Comparison of ENCODE assay signal across 8 cellular contexts in the genomic region with DNA sequence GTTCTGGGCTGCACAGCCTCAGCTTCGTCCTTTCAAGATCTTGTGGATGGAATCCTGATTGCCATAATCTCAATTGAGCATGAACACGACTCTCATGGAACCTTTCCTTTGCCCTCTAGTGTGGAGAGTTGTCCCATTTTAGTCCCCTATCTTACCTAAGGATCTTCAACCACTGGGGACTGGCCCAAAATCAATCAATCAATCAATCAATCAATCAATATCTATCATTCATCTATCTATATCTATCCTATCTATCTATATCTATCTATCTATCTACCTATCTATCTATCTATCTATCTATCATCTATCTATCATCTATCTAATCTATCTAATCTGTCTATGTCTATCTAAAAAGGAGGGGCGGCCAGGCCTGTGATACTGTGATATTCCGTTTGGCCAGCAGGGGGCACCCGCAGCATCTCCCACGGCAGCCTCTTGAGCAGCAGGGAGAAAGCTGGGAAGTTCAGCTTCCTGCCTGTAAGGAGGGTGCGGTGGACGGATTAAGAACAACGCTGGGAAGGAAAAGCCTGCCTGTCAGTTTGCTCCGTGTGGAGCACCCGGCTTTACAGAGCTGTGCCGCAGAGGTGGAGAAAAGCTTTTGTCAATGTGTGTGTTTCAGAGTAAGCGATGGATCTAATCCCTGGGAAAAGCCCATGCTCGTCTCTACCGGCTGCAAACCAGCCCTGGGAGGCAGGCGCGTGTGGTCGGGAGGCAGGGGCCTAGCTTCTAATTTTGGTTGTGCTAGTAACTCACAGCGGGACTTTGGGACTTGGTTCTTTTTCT.
DNase-seq lines count a peak whose midpoint lies in the region; ATAC-seq, FAIRE-seq and TF ChIP-seq lines count a peak whose summit lies in the region.

No MANE protein-coding gene starts in this region.

- DNase-seq in NK-92 treated with Interleukin-12 subunit alpha and Interleukin-12 subunit beta, amount 100 ng/mL, for 24 hours (lab: John Stamatoyannopoulos, UW), result peak; percentile 19
- DNase-seq in NK-92 (lab: John Stamatoyannopoulos, UW; ENCODE audit: unreplicated experiment) (no peak), NCI-H2081 (lab: John Stamatoyannopoulos, UW) (peak; percentile 44 to 52), cerebellar cortex (ENCODE audit: low spot score) (peak; percentile 74), kidney (peak; percentile 88)
- DNase-seq in activated CD4-positive, CD25-positive, alpha-beta regulatory T cell treated with anti-CD3 and anti-CD28 coated beads, Interleukin-2, amount 50 U/mL, for 72 hours, result peak; percentile 80
- DNase-seq in stimulated activated CD4-positive, alpha-beta T cell treated with anti-CD3 and anti-CD28 coated beads, Interleukin-15, amount 100 ng/mL, for 24 hours, result peak; percentile 80

- peak; percentile 90 for FAIRE-seq in kidney (lab: Jason Lieb, UNC)

- H3K27ac ChIP-seq in kidney (ENCODE audit: low read depth in 2 of 2, low read length in 2 of 2), result peak overlapping the region in 1 of 2 donors; percentile 40

- H3K4me1 ChIP-seq in kidney (ENCODE audit: control insufficient read depth in 1 of 2, insufficient read depth in 1 of 2, low read depth in 1 of 2, low read length in 2 of 2), result peaks cover 0 to 3% of the 10 kb centered on the region in 2 donors

- intact Hi-C loops in kidney (cut with DNase I), result no loop called here

- peak; percentile 91 for TF ChIP-seq CTCF in kidney (IDR thresholded peaks at IDR 0.05; ENCODE audit: borderline replicate concordance, extremely low read depth, insufficient read depth)

- H3K4me3 ChIP-seq in kidney (ENCODE audit: low read length in 2 of 2), result peak overlapping the region; percentile 54 to 61

- ATAC-seq in HG02884 (IDR thresholded peaks at IDR 0.05; ENCODE audit: unreplicated experiment), result peak; percentile 67

- H3K9me3 ChIP-seq in kidney (ENCODE audit: control insufficient read depth in 1 of 2, low read length in 2 of 2), result no peaks in the 10 kb centered on the region

- H3K36me3 ChIP-seq in kidney (ENCODE audit: control insufficient read depth in 1 of 2, insufficient read depth in 2 of 2, low read length in 2 of 2), result no peaks in the 10 kb centered on the region

- H3K9ac ChIP-seq in kidney (ENCODE audit: low read length in 2 of 2), result peak overlapping the region; percentile 35 to 41
